Comparison of ENCODE assay signal across 20 cellular contexts in genomic region chr5:178468196-178468685, GRCh38.
DNase-seq lines count a peak whose midpoint lies in the region; ATAC-seq, FAIRE-seq and TF ChIP-seq lines count a peak whose summit lies in the region.
"Had no signal": no experiment of that assay in that cellular context is flagged by ENCODE, and none has a peak within 500 bp of the region (broad histone marks: within the 10 kb centered on the region; RNA-seq: fewer than 3 reads in every experiment).

No MANE protein-coding gene starts in this region.

- no peak overlapping the region for H3K27ac ChIP-seq in ACC112 (ENCODE audit: low read depth, low read length)
- H3K27ac ChIP-seq in esophagus squamous epithelium: peak overlapping the region in 3 of 4 donors; percentile 49 to 76 (median 64)

- H3K4me3 Mint-ChIP-seq in osteocyte (ENCODE audit: unreplicated experiment): no peak overlapping the region
- H3K4me3 Mint-ChIP-seq: natural killer cell treated with Interleukin-12 subunit alpha and Interleukin-12 subunit beta and Interleukin-15 and Interleukin-18, amount 100 ng/mL, for 72 hours; T-helper 17 cell had no signal

- DNase-seq in NB4 (ENCODE audit: low read depth) (peak; percentile 60), esophagus squamous epithelium (lab: John Stamatoyannopoulos, UW) (no peak), osteocyte (ENCODE audit: extremely low spot score, unreplicated experiment) (peak; percentile 62), DMS 273 treated with DMSO at 0.1 percent for 48 hours (lab: John Stamatoyannopoulos, UW) (no peak), frontal cortex (ENCODE audit: low spot score in 2 of 2) (no peak), Ammon's horn (ENCODE audit: low spot score) (no peak)
- DNase-seq: activated naive CD4-positive, alpha-beta T cell treated with Interleukin-2 at 50 U/mL for 16 hours; effector CD4-positive, alpha-beta T cell; mammary epithelial cell; NCI-H2171; NK-92 treated with Interleukin-12 subunit alpha and Interleukin-12 subunit beta, amount 100 ng/mL, for 24 hours; stimulated activated CD4-positive, alpha-beta T cell treated with anti-CD3 and anti-CD28 coated beads, Interleukin-4, amount 100 ng/mL, for 4 hours; T-helper 17 cell had no signal

- intact Hi-C loops in esophagus squamous epithelium (cut with DNase I): no loop called here

- no peak for TF ChIP-seq CTCF in NB4 (IDR thresholded peaks at IDR 0.05; ENCODE audit: low read depth, low read length)
- no peak for TF ChIP-seq CTCF in esophagus squamous epithelium (IDR thresholded peaks at IDR 0.05)
- TF ChIP-seq CTCF in osteocyte (IDR thresholded peaks at IDR 0.05): no peak

- H3K4me3 ChIP-seq in ACC112 (ENCODE audit: low read depth, low read length) (peak overlapping the region; percentile 22; the same call in 1 of the 2 replicates), NB4 (ENCODE audit: low read depth, low read length) (peak overlapping the region; percentile 40), esophagus squamous epithelium (peak overlapping the region in 1 of 4 donors; percentile 37)

- H3K27ac Mint-ChIP-seq in osteocyte (ENCODE audit: unreplicated experiment): no peak overlapping the region
- H3K27ac Mint-ChIP-seq: natural killer cell treated with Interleukin-12 subunit alpha and Interleukin-12 subunit beta and Interleukin-15 and Interleukin-18, amount 100 ng/mL, for 72 hours; T-helper 17 cell had no signal

- no peak overlapping the region for H2AFZ ChIP-seq in ACC112 (ENCODE audit: low read length, unreplicated experiment)

- TF ChIP-seq POLR2A in NB4 (IDR thresholded peaks at IDR 0.05; ENCODE audit: extremely low read depth, insufficient read length) (no peak), esophagus squamous epithelium (IDR thresholded peaks at IDR 0.05) (no peak)

- H3K9me3 Mint-ChIP-seq in osteocyte (ENCODE audit: unreplicated experiment): no peaks in the 10 kb centered on the region
- H3K9me3 Mint-ChIP-seq: natural killer cell treated with Interleukin-12 subunit alpha and Interleukin-12 subunit beta and Interleukin-15 and Interleukin-18, amount 100 ng/mL, for 72 hours had no signal

- 59 to 62% methylated on average over 8 to 15 of the region's 18 CpGs for WGBS in esophagus squamous epithelium, 2 donors

- no peaks in the 10 kb centered on the region for H3K79me2 ChIP-seq in ACC112 (ENCODE audit: control insufficient read depth, insufficient read depth, low read length, unreplicated experiment)

- H3K27me3 ChIP-seq in ACC112 (ENCODE audit: insufficient read depth, low read length): peaks cover 8% of the 10 kb centered on the region; the same call in 1 of the 2 replicates
- H3K27me3 ChIP-seq in esophagus squamous epithelium: peaks cover 0 to 3% (median 0%) of the 10 kb centered on the region in 4 donors

- no peaks in the 10 kb centered on the region for H3K36me3 ChIP-seq in ACC112 (ENCODE audit: insufficient read depth, low read length)
- no peaks in the 10 kb centered on the region for H3K36me3 ChIP-seq in esophagus squamous epithelium

- H3K4me1 Mint-ChIP-seq in osteocyte (ENCODE audit: unreplicated experiment): no peaks in the 10 kb centered on the region
- H3K4me1 Mint-ChIP-seq: T-helper 17 cell had no signal

- H3K36me3 Mint-ChIP-seq in osteocyte (ENCODE audit: unreplicated experiment): no peaks in the 10 kb centered on the region
- H3K36me3 Mint-ChIP-seq: natural killer cell treated with Interleukin-12 subunit alpha and Interleukin-12 subunit beta and Interleukin-15 and Interleukin-18, amount 100 ng/mL, for 72 hours had no signal

- H3K4me1 ChIP-seq in ACC112 (ENCODE audit: control insufficient read depth, insufficient read depth, low read length, unreplicated experiment) (no peaks in the 10 kb centered on the region), esophagus squamous epithelium (peaks cover 8 to 28% (median 9%) of the 10 kb centered on the region in 3 donors)

- H3K9me3 ChIP-seq in esophagus squamous epithelium: no peaks in the 10 kb centered on the region
- H3K9me3 ChIP-seq: Caco-2 had no signal

- no peak for ATAC-seq in HG02938 (IDR thresholded peaks at IDR 0.05; ENCODE audit: unreplicated experiment)
- ATAC-seq: activated CD4-positive, CD25-positive, alpha-beta regulatory T cell treated with anti-CD3 and anti-CD28 coated beads, Interleukin-2, amount 50 U/mL, for 24 hours; HCT116; natural killer cell treated with Interleukin-12 subunit alpha and Interleukin-12 subunit beta and Interleukin-15 and Interleukin-18, amount 100 ng/mL, for 72 hours; T-helper 17 cell had no signal

- no peak for FAIRE-seq in frontal cortex (lab: Jason Lieb, UNC)
- FAIRE-seq: urothelium cell line had no signal

- no peaks in the 10 kb centered on the region for H3K27me3 Mint-ChIP-seq in osteocyte (ENCODE audit: unreplicated experiment)
- H3K27me3 Mint-ChIP-seq: natural killer cell treated with Interleukin-12 subunit alpha and Interleukin-12 subunit beta and Interleukin-15 and Interleukin-18, amount 100 ng/mL, for 72 hours had no signal

Comparison
In these comparisons a context has a peak if more than half of its experiments do, and no peak if none do; other contexts are left out.
1. DNase-seq: peak in NB4 (single experiment) and osteocyte (single experiment); none in esophagus squamous epithelium (single experiment), DMS 273 treated with DMSO at 0.1 percent for 48 hours (single experiment), frontal cortex (0 of 2) and Ammon's horn (single experiment).